12 cellular contexts compared by ENCODE assay signal in the genomic region with DNA sequence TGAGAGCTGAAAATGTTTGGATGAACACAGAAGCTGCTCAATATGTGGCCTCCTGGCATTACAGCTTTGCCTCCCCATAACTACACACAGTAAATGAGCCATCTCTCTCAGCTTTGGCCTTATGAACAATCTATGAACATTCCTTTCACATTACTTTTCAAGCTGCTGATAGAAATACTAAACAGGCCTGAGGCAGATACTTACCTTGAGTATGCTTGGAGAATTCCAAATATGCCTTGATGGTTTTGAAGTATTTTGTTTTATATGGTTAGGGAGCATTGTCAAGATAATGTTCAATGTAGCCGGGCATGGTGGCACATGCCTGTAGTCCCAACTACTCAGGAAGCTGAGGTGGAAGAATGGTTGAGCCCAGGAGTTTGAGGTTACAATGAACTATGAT.
DNase-seq lines count a peak whose midpoint lies in the region; ATAC-seq and TF ChIP-seq lines count a peak whose summit lies in the region.
"Had no signal": no experiment of that assay in that cellular context is flagged by ENCODE, and none has a peak within 500 bp of the region (broad histone marks: within the 10 kb centered on the region; RNA-seq: fewer than 3 reads in every experiment).

No MANE protein-coding gene starts in this region.

- no peaks in the 10 kb centered on the region for H3K9me3 ChIP-seq in upper lobe of right lung
- H3K9me3 ChIP-seq: ascending aorta, sigmoid colon had no signal

- H3K27me3 ChIP-seq in upper lobe of right lung, result no peaks in the 10 kb centered on the region
- H3K27me3 ChIP-seq: ascending aorta, sigmoid colon had no signal

- no peak overlapping the region for H3K4me3 ChIP-seq in fibroblast of villous mesenchyme (ENCODE audit: low read depth, low read length)
- no peak overlapping the region for H3K4me3 ChIP-seq in upper lobe of right lung
- H3K4me3 ChIP-seq: ascending aorta, sigmoid colon had no signal

- no peaks in the 10 kb centered on the region for H3K36me3 ChIP-seq in upper lobe of right lung
- H3K36me3 ChIP-seq: ascending aorta, sigmoid colon had no signal

- DNase-seq in HCEC 1CT (peak; percentile 19), T1000 (lab: John Stamatoyannopoulos, UW) (peak; percentile 27), fibroblast of villous mesenchyme (ENCODE audit: low read depth) (peak; percentile 32), upper lobe of right lung (no peak), NCI-H1048 (lab: John Stamatoyannopoulos, UW) (no peak), NCI-H2107 treated with DMSO at 0.1 percent for 48 hours (lab: John Stamatoyannopoulos, UW; ENCODE audit: unreplicated experiment) (no peak), OCI-M1 (lab: John Stamatoyannopoulos, UW) (no peak)
- DNase-seq: DMS 273 treated with DMSO at 0.1 percent for 48 hours, NCI-H524 treated with DMSO at 0.1 percent for 48 hours, sigmoid colon had no signal

- peak; percentile 85 for ATAC-seq in upper lobe of right lung
- ATAC-seq: WTC11 had no signal

- no peaks in the 10 kb centered on the region for H3K4me1 ChIP-seq in upper lobe of right lung
- H3K4me1 ChIP-seq: ascending aorta, sigmoid colon had no signal

- no peak overlapping the region for H3K27ac ChIP-seq in upper lobe of right lung
- H3K27ac ChIP-seq: ascending aorta, sigmoid colon had no signal

- intact Hi-C loops in upper lobe of right lung (cut with DNase I), result no loop called here

- TF ChIP-seq CTCF in fibroblast of villous mesenchyme (IDR thresholded peaks at IDR 0.05; ENCODE audit: insufficient read depth, low read depth, low read length) (no peak), upper lobe of right lung (IDR thresholded peaks at IDR 0.05) (no peak)

Comparison
In these comparisons a context has a peak if more than half of its experiments do, and no peak if none do; other contexts are left out.
1. DNase-seq: peak in HCEC 1CT (single experiment), T1000 (single experiment) and fibroblast of villous mesenchyme (single experiment); none in upper lobe of right lung (single experiment), NCI-H1048 (single experiment), NCI-H2107 treated with DMSO at 0.1 percent for 48 hours (single experiment) and OCI-M1 (single experiment).